Comparison of ENCODE assay signal across 12 cellular contexts in the genomic region with DNA sequence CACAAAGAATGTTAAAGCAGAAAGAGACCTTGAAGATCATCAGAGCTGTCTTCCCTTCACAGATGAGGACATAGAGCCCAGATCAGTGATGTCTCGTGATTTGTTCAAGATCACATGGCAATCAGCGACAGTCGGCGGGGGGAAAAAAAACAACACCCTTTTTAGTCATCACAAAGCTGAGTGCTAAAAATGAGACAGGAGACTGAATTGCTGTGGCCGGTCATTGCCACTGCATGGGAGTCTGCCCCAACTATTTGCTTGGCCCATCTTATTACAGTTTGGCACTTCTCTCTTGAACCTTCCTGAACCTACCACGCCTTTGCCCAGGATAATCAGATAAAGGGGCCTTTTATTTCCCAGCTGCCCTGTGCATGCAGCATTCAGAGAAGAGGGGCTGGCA.
A peak's percentile ranks its signal among the peaks of the same experiment; 100 is the strongest.
DNase-seq lines count a peak whose midpoint lies in the region; ATAC-seq, FAIRE-seq and TF ChIP-seq lines count a peak whose summit lies in the region.
"Had no signal": no experiment of that assay in that cellular context is flagged by ENCODE, and none has a peak within 500 bp of the region (broad histone marks: within the 10 kb centered on the region; RNA-seq: fewer than 3 reads in every experiment).

No MANE protein-coding gene starts in this region.

- H3K9ac ChIP-seq in KMS-11, result no peak overlapping the region; the same call in 1 of the 2 replicates

- H3K4me3 ChIP-seq in GM12865 (ENCODE audit: low read depth, low read length) (no peak overlapping the region), KMS-11 (IDR thresholded peaks at IDR 0.05; ENCODE audit: insufficient read depth, low read depth, low read length) (no peak overlapping the region)

- no peak for TF ChIP-seq CTCF in GM12865 (IDR thresholded peaks at IDR 0.05; ENCODE audit: insufficient read depth, low read depth, low read length, missing control alignments)
- TF ChIP-seq CTCF in KMS-11 (conservative IDR thresholded peaks at IDR 0.05; ENCODE audit: low read depth, low read length), result no peak

- H2AFZ ChIP-seq in KMS-11 (ENCODE audit: low read depth), result no peak overlapping the region

- H3K36me3 ChIP-seq in KMS-11 (ENCODE audit: insufficient read depth), result no peaks in the 10 kb centered on the region

- FAIRE-seq in HTR-8/SVneo (lab: Jason Lieb, UNC), result no peak

- H3K79me2 ChIP-seq in KMS-11 (ENCODE audit: insufficient read depth, low read depth), result peaks cover 76% of the 10 kb centered on the region

- ATAC-seq in GM18909 (IDR thresholded peaks at IDR 0.05; ENCODE audit: poor library complexity, unreplicated experiment) (peak; percentile 35), HG03095 (IDR thresholded peaks at IDR 0.05; ENCODE audit: unreplicated experiment) (no peak)
- ATAC-seq: PC-3 had no signal

- H3K4me2 ChIP-seq in KMS-11, result peak overlapping the region; percentile 73

- peak; percentile 29 for DNase-seq in GM12865 (ENCODE audit: low read depth)
- DNase-seq in medulla oblongata (ENCODE audit: extremely low spot score), result peak; percentile 47
- DNase-seq in HTR-8/SVneo (ENCODE audit: insufficient read length, low spot score), result no peak
- no peak for DNase-seq in iPS-NIHi7 (ENCODE audit: extremely low spot score)
- no peak for DNase-seq in retina
- DNase-seq: cerebellar nuclear complex, NCI-H1417 treated with DMSO at 0.1 percent for 48 hours, occipital lobe, PC-3 had no signal

- H3K4me1 ChIP-seq in KMS-11 (ENCODE audit: low read depth, poor library complexity, severe bottlenecking), result peaks cover 99% of the 10 kb centered on the region

- H4K20me1 ChIP-seq in KMS-11 (ENCODE audit: insufficient read depth), result no peaks in the 10 kb centered on the region

- H3K27me3 ChIP-seq in KMS-11 (ENCODE audit: insufficient read depth, low read depth), result no peaks in the 10 kb centered on the region

- peak overlapping the region; percentile 77 for H3K27ac ChIP-seq in KMS-11

Comparison
In these comparisons a context has a peak if more than half of its experiments do, and no peak if none do; other contexts are left out.
1. DNase-seq: peak in GM12865 (single experiment) and medulla oblongata (single experiment); none in HTR-8/SVneo (single experiment), iPS-NIHi7 (single experiment) and retina (single experiment).